ENCODE assay signal across 15 cellular contexts in genomic region chr22:45181240-45181639, GRCh38.
"Had no signal": no experiment of that assay in that cellular context is flagged by ENCODE, and none has a peak within 500 bp of the region (broad histone marks: within the 10 kb centered on the region; RNA-seq: fewer than 3 reads in every experiment).

No MANE protein-coding gene starts in this region.

- H3K27me3 Mint-ChIP-seq: activated naive CD8-positive, alpha-beta T cell treated with anti-CD3 and anti-CD28 coated beads, Interleukin-2, amount 10 ng/mL, durations not matched to agents 7 days and 5 days had no signal

- DNase-seq: activated CD4-positive, alpha-beta T cell treated with anti-CD3 and anti-CD28 coated beads for 4 hours; activated naive CD8-positive, alpha-beta T cell treated with anti-CD3 and anti-CD28 coated beads, Interleukin-2, amount 10 ng/mL, durations not matched to agents 7 days and 5 days; aorta; foreskin keratinocyte; head of caudate nucleus; mammary epithelial cell; mucosa of descending colon; nephron progenitor cell; psoas muscle; right lobe of liver; upper lobe of left lung had no signal

- H3K9me3 Mint-ChIP-seq: activated naive CD8-positive, alpha-beta T cell treated with anti-CD3 and anti-CD28 coated beads, Interleukin-2, amount 10 ng/mL, durations not matched to agents 7 days and 5 days; nephron progenitor cell; stimulated activated effector memory CD8-positive, alpha-beta T cell treated with anti-CD3 and anti-CD28 coated beads, Interleukin-12 subunit alpha, Interleukin-12 subunit beta, amount 100 ng/mL, for 72 hours had no signal

- H3K4me3 ChIP-seq: breast epithelium, mucosa of descending colon, psoas muscle, right lobe of liver, upper lobe of left lung had no signal

- H3K9me3 ChIP-seq: breast epithelium, mucosa of descending colon, psoas muscle, right lobe of liver, upper lobe of left lung had no signal

- H3K27me3 ChIP-seq: breast epithelium, foreskin keratinocyte, right lobe of liver, upper lobe of left lung had no signal

- H3K4me1 ChIP-seq: breast epithelium, foreskin keratinocyte, psoas muscle had no signal

- H3K4me3 Mint-ChIP-seq: activated naive CD8-positive, alpha-beta T cell treated with anti-CD3 and anti-CD28 coated beads, Interleukin-2, amount 10 ng/mL, durations not matched to agents 7 days and 5 days; nephron progenitor cell; stimulated activated effector memory CD8-positive, alpha-beta T cell treated with anti-CD3 and anti-CD28 coated beads, Interleukin-12 subunit alpha, Interleukin-12 subunit beta, amount 100 ng/mL, for 72 hours had no signal

- ATAC-seq: foreskin keratinocyte; mucosa of descending colon; psoas muscle; stimulated activated effector memory CD8-positive, alpha-beta T cell treated with anti-CD3 and anti-CD28 coated beads, Interleukin-12 subunit alpha, Interleukin-12 subunit beta, amount 100 ng/mL, for 72 hours had no signal

- H3K36me3 ChIP-seq: breast epithelium had no signal

- H3K27ac ChIP-seq: breast epithelium, foreskin keratinocyte, psoas muscle, right lobe of liver, VCaP had no signal

- H3K27ac Mint-ChIP-seq: activated naive CD8-positive, alpha-beta T cell treated with anti-CD3 and anti-CD28 coated beads, Interleukin-2, amount 10 ng/mL, durations not matched to agents 7 days and 5 days; nephron progenitor cell had no signal

- FAIRE-seq: islet of Langerhans had no signal
